Comparison of ENCODE assay signal across 2 cellular contexts in the genomic region with DNA sequence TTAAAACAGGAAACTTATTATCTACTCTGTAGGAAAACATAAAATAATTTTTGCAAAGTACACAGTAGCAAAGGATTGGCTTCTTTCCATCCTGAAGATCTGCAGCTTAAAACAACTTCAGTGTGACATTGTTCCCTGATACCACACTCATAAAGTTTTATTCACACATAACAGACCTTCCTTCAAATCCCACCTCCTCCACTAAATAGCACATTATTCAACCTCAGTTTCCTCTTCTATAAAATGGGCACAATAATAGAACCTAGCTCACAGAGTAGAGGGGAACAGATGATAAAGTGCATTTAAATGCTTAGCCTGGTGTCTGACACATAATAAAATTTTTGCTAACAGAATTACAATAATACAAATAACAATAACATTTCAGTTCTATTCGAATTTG.
TF ChIP-seq lines count a peak whose summit lies in the region.

No MANE protein-coding gene starts in this region.

TF ChIP-seq in HEK293, 187 proteins besides CTCF, POLR2A, EP300 and RAD21 (continued from another document):
- TF ChIP-seq, protein P1, sequence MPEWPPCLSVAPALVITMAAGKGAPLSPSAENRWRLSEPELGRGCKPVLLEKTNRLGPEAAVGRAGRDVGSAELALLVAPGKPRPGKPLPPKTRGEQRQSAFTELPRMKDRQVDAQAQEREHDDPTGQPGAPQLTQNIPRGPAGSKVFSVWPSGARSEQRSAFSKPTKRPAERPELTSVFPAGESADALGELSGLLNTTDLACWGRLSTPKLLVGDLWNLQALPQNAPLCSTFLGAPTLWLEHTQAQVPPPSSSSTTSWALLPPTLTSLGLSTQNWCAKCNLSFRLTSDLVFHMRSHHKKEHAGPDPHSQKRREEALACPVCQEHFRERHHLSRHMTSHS (tag by site-specific recombination; IDR thresholded peaks at IDR 0.05): no peak
- TF ChIP-seq REPIN1 (tag by site-specific recombination; IDR thresholded peaks at IDR 0.05; ENCODE audit: low read depth): no peak
- TF ChIP-seq ZNF621 (tag by site-specific recombination; IDR thresholded peaks at IDR 0.05): no peak
- no peak for TF ChIP-seq ZNF140 (tag by site-specific recombination; IDR thresholded peaks at IDR 0.05)
- no peak for TF ChIP-seq ZNF658 (tag by site-specific recombination; IDR thresholded peaks at IDR 0.05)
- no peak for TF ChIP-seq YY1 (tag by site-specific recombination; IDR thresholded peaks at IDR 0.05)

TF ChIP-seq in liver, 16 proteins besides CTCF, POLR2A, EP300 and RAD21 (continued from another document):
- TF ChIP-seq JUND (IDR thresholded peaks at IDR 0.05): no peak
- TF ChIP-seq, protein P2, sequence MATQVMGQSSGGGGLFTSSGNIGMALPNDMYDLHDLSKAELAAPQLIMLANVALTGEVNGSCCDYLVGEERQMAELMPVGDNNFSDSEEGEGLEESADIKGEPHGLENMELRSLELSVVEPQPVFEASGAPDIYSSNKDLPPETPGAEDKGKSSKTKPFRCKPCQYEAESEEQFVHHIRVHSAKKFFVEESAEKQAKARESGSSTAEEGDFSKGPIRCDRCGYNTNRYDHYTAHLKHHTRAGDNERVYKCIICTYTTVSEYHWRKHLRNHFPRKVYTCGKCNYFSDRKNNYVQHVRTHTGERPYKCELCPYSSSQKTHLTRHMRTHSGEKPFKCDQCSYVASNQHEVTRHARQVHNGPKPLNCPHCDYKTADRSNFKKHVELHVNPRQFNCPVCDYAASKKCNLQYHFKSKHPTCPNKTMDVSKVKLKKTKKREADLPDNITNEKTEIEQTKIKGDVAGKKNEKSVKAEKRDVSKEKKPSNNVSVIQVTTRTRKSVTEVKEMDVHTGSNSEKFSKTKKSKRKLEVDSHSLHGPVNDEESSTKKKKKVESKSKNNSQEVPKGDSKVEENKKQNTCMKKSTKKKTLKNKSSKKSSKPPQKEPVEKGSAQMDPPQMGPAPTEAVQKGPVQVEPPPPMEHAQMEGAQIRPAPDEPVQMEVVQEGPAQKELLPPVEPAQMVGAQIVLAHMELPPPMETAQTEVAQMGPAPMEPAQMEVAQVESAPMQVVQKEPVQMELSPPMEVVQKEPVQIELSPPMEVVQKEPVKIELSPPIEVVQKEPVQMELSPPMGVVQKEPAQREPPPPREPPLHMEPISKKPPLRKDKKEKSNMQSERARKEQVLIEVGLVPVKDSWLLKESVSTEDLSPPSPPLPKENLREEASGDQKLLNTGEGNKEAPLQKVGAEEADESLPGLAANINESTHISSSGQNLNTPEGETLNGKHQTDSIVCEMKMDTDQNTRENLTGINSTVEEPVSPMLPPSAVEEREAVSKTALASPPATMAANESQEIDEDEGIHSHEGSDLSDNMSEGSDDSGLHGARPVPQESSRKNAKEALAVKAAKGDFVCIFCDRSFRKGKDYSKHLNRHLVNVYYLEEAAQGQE (IDR thresholded peaks at IDR 0.05): no peak
